1 cellular context compared by ENCODE assay signal in the genomic region with DNA sequence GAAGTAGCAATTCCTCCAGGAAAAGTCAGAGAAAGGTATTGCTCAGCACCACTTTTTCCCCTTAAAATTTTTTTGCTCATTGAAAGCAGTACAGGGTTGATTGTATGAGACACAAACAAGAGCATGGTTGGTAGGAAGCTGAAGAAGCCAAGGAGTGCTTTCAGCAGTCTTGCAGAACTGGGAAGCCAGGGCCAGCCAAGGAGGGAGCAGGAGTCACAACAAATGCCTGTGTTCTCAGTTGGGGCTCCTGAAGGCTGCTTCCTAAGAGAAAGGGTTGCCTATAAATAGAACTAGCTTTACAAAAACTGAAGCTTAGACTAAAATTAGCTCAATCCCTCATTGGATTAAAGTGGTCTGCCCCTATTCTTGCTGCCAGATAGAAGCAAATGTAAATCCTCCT.
TF ChIP-seq lines count a peak whose summit lies in the region.

No MANE protein-coding gene starts in this region.

TF ChIP-seq in WTC11, 78 proteins besides CTCF, POLR2A, EP300 and RAD21 (continued from another document):
- TF ChIP-seq, protein P1, sequence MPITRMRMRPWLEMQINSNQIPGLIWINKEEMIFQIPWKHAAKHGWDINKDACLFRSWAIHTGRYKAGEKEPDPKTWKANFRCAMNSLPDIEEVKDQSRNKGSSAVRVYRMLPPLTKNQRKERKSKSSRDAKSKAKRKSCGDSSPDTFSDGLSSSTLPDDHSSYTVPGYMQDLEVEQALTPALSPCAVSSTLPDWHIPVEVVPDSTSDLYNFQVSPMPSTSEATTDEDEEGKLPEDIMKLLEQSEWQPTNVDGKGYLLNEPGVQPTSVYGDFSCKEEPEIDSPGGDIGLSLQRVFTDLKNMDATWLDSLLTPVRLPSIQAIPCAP (CRISPR knock-in tag; IDR thresholded peaks at IDR 0.05) = no peak
- TF ChIP-seq FOXP1 (CRISPR knock-in tag; IDR thresholded peaks at IDR 0.05; ENCODE audit: borderline replicate concordance) (no peak), MYBL2 (CRISPR knock-in tag; IDR thresholded peaks at IDR 0.05) (no peak), TP53 (CRISPR knock-in tag; IDR thresholded peaks at IDR 0.05) (no peak)
- TF ChIP-seq, protein P2, sequence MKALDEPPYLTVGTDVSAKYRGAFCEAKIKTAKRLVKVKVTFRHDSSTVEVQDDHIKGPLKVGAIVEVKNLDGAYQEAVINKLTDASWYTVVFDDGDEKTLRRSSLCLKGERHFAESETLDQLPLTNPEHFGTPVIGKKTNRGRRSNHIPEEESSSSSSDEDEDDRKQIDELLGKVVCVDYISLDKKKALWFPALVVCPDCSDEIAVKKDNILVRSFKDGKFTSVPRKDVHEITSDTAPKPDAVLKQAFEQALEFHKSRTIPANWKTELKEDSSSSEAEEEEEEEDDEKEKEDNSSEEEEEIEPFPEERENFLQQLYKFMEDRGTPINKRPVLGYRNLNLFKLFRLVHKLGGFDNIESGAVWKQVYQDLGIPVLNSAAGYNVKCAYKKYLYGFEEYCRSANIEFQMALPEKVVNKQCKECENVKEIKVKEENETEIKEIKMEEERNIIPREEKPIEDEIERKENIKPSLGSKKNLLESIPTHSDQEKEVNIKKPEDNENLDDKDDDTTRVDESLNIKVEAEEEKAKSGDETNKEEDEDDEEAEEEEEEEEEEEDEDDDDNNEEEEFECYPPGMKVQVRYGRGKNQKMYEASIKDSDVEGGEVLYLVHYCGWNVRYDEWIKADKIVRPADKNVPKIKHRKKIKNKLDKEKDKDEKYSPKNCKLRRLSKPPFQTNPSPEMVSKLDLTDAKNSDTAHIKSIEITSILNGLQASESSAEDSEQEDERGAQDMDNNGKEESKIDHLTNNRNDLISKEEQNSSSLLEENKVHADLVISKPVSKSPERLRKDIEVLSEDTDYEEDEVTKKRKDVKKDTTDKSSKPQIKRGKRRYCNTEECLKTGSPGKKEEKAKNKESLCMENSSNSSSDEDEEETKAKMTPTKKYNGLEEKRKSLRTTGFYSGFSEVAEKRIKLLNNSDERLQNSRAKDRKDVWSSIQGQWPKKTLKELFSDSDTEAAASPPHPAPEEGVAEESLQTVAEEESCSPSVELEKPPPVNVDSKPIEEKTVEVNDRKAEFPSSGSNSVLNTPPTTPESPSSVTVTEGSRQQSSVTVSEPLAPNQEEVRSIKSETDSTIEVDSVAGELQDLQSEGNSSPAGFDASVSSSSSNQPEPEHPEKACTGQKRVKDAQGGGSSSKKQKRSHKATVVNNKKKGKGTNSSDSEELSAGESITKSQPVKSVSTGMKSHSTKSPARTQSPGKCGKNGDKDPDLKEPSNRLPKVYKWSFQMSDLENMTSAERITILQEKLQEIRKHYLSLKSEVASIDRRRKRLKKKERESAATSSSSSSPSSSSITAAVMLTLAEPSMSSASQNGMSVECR (CRISPR knock-in tag; IDR thresholded peaks at IDR 0.05; ENCODE audit: borderline replicate concordance) = no peak
- TF ChIP-seq, protein P3, sequence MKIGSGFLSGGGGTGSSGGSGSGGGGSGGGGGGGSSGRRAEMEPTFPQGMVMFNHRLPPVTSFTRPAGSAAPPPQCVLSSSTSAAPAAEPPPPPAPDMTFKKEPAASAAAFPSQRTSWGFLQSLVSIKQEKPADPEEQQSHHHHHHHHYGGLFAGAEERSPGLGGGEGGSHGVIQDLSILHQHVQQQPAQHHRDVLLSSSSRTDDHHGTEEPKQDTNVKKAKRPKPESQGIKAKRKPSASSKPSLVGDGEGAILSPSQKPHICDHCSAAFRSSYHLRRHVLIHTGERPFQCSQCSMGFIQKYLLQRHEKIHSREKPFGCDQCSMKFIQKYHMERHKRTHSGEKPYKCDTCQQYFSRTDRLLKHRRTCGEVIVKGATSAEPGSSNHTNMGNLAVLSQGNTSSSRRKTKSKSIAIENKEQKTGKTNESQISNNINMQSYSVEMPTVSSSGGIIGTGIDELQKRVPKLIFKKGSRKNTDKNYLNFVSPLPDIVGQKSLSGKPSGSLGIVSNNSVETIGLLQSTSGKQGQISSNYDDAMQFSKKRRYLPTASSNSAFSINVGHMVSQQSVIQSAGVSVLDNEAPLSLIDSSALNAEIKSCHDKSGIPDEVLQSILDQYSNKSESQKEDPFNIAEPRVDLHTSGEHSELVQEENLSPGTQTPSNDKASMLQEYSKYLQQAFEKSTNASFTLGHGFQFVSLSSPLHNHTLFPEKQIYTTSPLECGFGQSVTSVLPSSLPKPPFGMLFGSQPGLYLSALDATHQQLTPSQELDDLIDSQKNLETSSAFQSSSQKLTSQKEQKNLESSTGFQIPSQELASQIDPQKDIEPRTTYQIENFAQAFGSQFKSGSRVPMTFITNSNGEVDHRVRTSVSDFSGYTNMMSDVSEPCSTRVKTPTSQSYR (CRISPR knock-in tag; IDR thresholded peaks at IDR 0.05) = no peak
- TF ChIP-seq, protein P4, sequence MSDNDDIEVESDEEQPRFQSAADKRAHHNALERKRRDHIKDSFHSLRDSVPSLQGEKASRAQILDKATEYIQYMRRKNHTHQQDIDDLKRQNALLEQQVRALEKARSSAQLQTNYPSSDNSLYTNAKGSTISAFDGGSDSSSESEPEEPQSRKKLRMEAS (CRISPR knock-in tag; IDR thresholded peaks at IDR 0.05) = no peak
- TF ChIP-seq, protein P5, sequence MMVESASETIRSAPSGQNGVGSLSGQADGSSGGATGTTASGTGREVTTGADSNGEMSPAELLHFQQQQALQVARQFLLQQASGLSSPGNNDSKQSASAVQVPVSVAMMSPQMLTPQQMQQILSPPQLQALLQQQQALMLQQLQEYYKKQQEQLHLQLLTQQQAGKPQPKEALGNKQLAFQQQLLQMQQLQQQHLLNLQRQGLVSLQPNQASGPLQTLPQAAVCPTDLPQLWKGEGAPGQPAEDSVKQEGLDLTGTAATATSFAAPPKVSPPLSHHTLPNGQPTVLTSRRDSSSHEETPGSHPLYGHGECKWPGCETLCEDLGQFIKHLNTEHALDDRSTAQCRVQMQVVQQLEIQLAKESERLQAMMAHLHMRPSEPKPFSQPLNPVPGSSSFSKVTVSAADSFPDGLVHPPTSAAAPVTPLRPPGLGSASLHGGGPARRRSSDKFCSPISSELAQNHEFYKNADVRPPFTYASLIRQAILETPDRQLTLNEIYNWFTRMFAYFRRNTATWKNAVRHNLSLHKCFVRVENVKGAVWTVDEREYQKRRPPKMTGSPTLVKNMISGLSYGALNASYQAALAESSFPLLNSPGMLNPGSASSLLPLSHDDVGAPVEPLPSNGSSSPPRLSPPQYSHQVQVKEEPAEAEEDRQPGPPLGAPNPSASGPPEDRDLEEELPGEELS (CRISPR knock-in tag; IDR thresholded peaks at IDR 0.05) = no peak
